ENCODE assay signal across 15 cellular contexts in the genomic region with DNA sequence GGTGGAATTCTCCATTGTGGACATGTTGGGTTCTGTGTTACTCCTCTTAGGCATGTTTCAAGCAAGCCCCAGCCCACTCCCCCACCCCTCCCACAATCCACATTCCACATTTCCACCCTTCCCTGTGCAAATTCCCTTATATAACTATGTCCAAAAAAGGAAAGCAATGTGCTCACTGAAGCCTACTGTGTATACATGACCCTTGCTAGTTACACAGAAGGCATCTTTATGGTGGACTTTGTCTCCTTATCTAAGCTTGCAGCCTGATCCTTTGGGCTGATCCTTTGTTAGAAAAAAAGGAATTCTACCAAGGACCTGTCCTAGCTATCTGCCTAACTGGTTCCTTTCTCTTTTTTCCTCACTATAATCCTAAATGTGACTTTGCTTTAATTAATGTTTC.
"Had no signal": no experiment of that assay in that cellular context is flagged by ENCODE, and none has a peak within 500 bp of the region (broad histone marks: within the 10 kb centered on the region; RNA-seq: fewer than 3 reads in every experiment).

No MANE protein-coding gene starts in this region.

- H3K27me3 ChIP-seq: esophagus squamous epithelium, sigmoid colon, suprapubic skin, thyroid gland had no signal

- H3K4me3 Mint-ChIP-seq: dendritic cell treated with granulocyte-macrophage colony-stimulating factor and Interleukin-4, amounts not matched to agents 40 ng/mL and 50 ng/mL, for 4 days; effector memory CD8-positive, alpha-beta T cell; natural killer cell treated with Interleukin-12 subunit alpha and Interleukin-12 subunit beta and Interleukin-15 and Interleukin-18, amount 100 ng/mL, for 72 hours; type B pancreatic cell had no signal

- H3K27me3 Mint-ChIP-seq: dendritic cell treated with granulocyte-macrophage colony-stimulating factor and Interleukin-4, amounts not matched to agents 40 ng/mL and 50 ng/mL, for 4 days; effector memory CD8-positive, alpha-beta T cell; natural killer cell treated with Interleukin-12 subunit alpha and Interleukin-12 subunit beta and Interleukin-15 and Interleukin-18, amount 100 ng/mL, for 72 hours; type B pancreatic cell had no signal

- FAIRE-seq: small intestine, urothelium cell line had no signal

- H3K27ac ChIP-seq: esophagus squamous epithelium, sigmoid colon, suprapubic skin, thyroid gland had no signal

- ATAC-seq: effector memory CD8-positive, alpha-beta T cell; natural killer cell treated with Interleukin-12 subunit alpha and Interleukin-12 subunit beta and Interleukin-15 and Interleukin-18, amount 100 ng/mL, for 72 hours; stimulated activated naive CD8-positive, alpha-beta T cell treated with anti-CD3 and anti-CD28 coated beads, Interleukin-15, Interleukin-2, amounts not matched to agents 100 U/mL and 50 U/mL, for 24 hours had no signal

- DNase-seq: effector memory CD8-positive, alpha-beta T cell; esophagus squamous epithelium; foreskin fibroblast; mesendoderm; posterior cingulate gyrus; sigmoid colon; small intestine; stimulated activated CD4-positive, alpha-beta T cell treated with anti-CD3 and anti-CD28 coated beads, Interleukin-12 subunit alpha, Interleukin-12 subunit beta, amount 100 ng/mL, for 4 hours; stimulated activated naive CD8-positive, alpha-beta T cell treated with anti-CD3 and anti-CD28 coated beads, Interleukin-15, Interleukin-2, amounts not matched to agents 100 U/mL and 50 U/mL, for 24 hours; thyroid gland had no signal

- H3K4me1 ChIP-seq: esophagus squamous epithelium, sigmoid colon, suprapubic skin, thyroid gland had no signal

- H3K9me3 ChIP-seq: esophagus squamous epithelium, sigmoid colon, suprapubic skin, thyroid gland had no signal

- H3K36me3 Mint-ChIP-seq: natural killer cell treated with Interleukin-12 subunit alpha and Interleukin-12 subunit beta and Interleukin-15 and Interleukin-18, amount 100 ng/mL, for 72 hours; type B pancreatic cell had no signal

- H3K27ac Mint-ChIP-seq: dendritic cell treated with granulocyte-macrophage colony-stimulating factor and Interleukin-4, amounts not matched to agents 40 ng/mL and 50 ng/mL, for 4 days; effector memory CD8-positive, alpha-beta T cell; natural killer cell treated with Interleukin-12 subunit alpha and Interleukin-12 subunit beta and Interleukin-15 and Interleukin-18, amount 100 ng/mL, for 72 hours; type B pancreatic cell had no signal

- H3K36me3 ChIP-seq: esophagus squamous epithelium, sigmoid colon, suprapubic skin, thyroid gland had no signal

- H3K4me3 ChIP-seq: esophagus squamous epithelium, sigmoid colon, suprapubic skin, thyroid gland had no signal
